ENCODE assay signal across 21 cellular contexts in the genomic region with DNA sequence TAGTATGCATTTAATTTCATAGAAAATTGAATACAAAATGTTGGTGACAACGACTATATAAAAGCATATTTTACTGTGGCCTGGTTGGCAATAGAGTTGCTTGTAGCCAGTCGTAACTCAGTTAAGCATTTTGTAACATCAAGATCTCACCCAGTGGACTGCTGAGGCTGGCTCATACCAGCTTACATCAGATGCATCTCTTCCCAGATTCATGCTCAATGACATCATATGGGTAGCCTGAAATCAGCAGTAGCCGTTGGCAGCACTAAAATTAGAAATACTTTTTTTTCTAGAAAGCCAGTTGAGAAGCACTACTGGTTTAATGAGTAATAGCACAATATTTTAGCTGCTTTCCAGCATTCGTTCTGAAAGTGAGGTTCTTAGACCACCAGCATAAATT.
"Had no signal": no experiment of that assay in that cellular context is flagged by ENCODE, and none has a peak within 500 bp of the region (broad histone marks: within the 10 kb centered on the region; RNA-seq: fewer than 3 reads in every experiment).

No MANE protein-coding gene starts in this region.

- DNase-seq: activated CD4-positive, alpha-beta T cell treated with anti-CD3 and anti-CD28 coated beads for 36 hours; activated CD4-positive, alpha-beta T cell treated with anti-CD3 and anti-CD28 coated beads, Interleukin-2, amount 50 U/mL, for 48 hours; amniotic stem cell; caudate nucleus; effector memory CD8-positive, alpha-beta T cell; foreskin fibroblast; left ventricle myocardium inferior; naive thymus-derived CD4-positive, alpha-beta T cell; right cardiac atrium; stimulated activated CD4-positive, alpha-beta T cell treated with anti-CD3 and anti-CD28 coated beads, Interleukin-15, amount 100 ng/mL, for 24 hours; stimulated activated CD4-positive, alpha-beta T cell treated with anti-CD3 and anti-CD28 coated beads, Interleukin-4, amount 100 ng/mL, for 1 hour; stimulated activated naive CD8-positive, alpha-beta T cell treated with anti-CD3 and anti-CD28 coated beads, Interleukin-15, amount 100 ng/mL, for 72 hours; T-helper 2 cell had no signal

- H3K9me3 ChIP-seq: left ventricle myocardium inferior, prostate gland, suprapubic skin had no signal

- H3K27me3 Mint-ChIP-seq: activated CD4-positive, alpha-beta T cell treated with anti-CD3 and anti-CD28 coated beads for 36 hours; activated naive CD8-positive, alpha-beta T cell; brain; effector memory CD8-positive, alpha-beta T cell; memory B cell; naive thymus-derived CD4-positive, alpha-beta T cell; stimulated activated naive CD8-positive, alpha-beta T cell treated with anti-CD3 and anti-CD28 coated beads, Interleukin-15, amount 100 ng/mL, for 72 hours; type B pancreatic cell had no signal

- H3K36me3 ChIP-seq: left ventricle myocardium inferior, neural progenitor cell, prostate gland, suprapubic skin had no signal

- H3K27ac Mint-ChIP-seq: activated CD4-positive, alpha-beta T cell treated with anti-CD3 and anti-CD28 coated beads for 36 hours; activated naive CD8-positive, alpha-beta T cell; brain; effector memory CD8-positive, alpha-beta T cell; memory B cell; naive thymus-derived CD4-positive, alpha-beta T cell; neural progenitor cell; stimulated activated naive CD8-positive, alpha-beta T cell treated with anti-CD3 and anti-CD28 coated beads, Interleukin-15, amount 100 ng/mL, for 72 hours; type B pancreatic cell had no signal

- H3K4me1 ChIP-seq: left ventricle myocardium inferior, neural progenitor cell, prostate gland, suprapubic skin had no signal

- H3K27me3 ChIP-seq: neural progenitor cell, suprapubic skin had no signal

- ATAC-seq: activated CD4-positive, alpha-beta T cell treated with anti-CD3 and anti-CD28 coated beads for 36 hours; effector memory CD8-positive, alpha-beta T cell; naive thymus-derived CD4-positive, alpha-beta T cell; right cardiac atrium; stimulated activated naive CD8-positive, alpha-beta T cell treated with anti-CD3 and anti-CD28 coated beads, Interleukin-15, amount 100 ng/mL, for 72 hours had no signal

- H3K4me2 ChIP-seq: neural progenitor cell had no signal

- H3K9ac ChIP-seq: neural progenitor cell had no signal

- H2AFZ ChIP-seq: neural progenitor cell had no signal

- H3K4me1 Mint-ChIP-seq: activated CD4-positive, alpha-beta T cell treated with anti-CD3 and anti-CD28 coated beads for 36 hours; brain; memory B cell; naive thymus-derived CD4-positive, alpha-beta T cell; neural progenitor cell; stimulated activated naive CD8-positive, alpha-beta T cell treated with anti-CD3 and anti-CD28 coated beads, Interleukin-15, amount 100 ng/mL, for 72 hours had no signal

- H3K4me3 Mint-ChIP-seq: activated CD4-positive, alpha-beta T cell treated with anti-CD3 and anti-CD28 coated beads for 36 hours; activated naive CD8-positive, alpha-beta T cell; brain; effector memory CD8-positive, alpha-beta T cell; memory B cell; naive thymus-derived CD4-positive, alpha-beta T cell; neural progenitor cell; stimulated activated naive CD8-positive, alpha-beta T cell treated with anti-CD3 and anti-CD28 coated beads, Interleukin-15, amount 100 ng/mL, for 72 hours; type B pancreatic cell had no signal

- H3K9me3 Mint-ChIP-seq: brain, neural progenitor cell, type B pancreatic cell had no signal

- H3K36me3 Mint-ChIP-seq: activated naive CD8-positive, alpha-beta T cell; brain; memory B cell; naive thymus-derived CD4-positive, alpha-beta T cell; neural progenitor cell; type B pancreatic cell had no signal

- H3K27ac ChIP-seq: left ventricle myocardium inferior, neural progenitor cell, prostate gland, skin epidermis, suprapubic skin had no signal

- H3K4me3 ChIP-seq: left ventricle myocardium inferior, neural progenitor cell, prostate gland, skin epidermis, suprapubic skin had no signal
